Comparison of ENCODE assay signal across 8 cellular contexts in the genomic region with DNA sequence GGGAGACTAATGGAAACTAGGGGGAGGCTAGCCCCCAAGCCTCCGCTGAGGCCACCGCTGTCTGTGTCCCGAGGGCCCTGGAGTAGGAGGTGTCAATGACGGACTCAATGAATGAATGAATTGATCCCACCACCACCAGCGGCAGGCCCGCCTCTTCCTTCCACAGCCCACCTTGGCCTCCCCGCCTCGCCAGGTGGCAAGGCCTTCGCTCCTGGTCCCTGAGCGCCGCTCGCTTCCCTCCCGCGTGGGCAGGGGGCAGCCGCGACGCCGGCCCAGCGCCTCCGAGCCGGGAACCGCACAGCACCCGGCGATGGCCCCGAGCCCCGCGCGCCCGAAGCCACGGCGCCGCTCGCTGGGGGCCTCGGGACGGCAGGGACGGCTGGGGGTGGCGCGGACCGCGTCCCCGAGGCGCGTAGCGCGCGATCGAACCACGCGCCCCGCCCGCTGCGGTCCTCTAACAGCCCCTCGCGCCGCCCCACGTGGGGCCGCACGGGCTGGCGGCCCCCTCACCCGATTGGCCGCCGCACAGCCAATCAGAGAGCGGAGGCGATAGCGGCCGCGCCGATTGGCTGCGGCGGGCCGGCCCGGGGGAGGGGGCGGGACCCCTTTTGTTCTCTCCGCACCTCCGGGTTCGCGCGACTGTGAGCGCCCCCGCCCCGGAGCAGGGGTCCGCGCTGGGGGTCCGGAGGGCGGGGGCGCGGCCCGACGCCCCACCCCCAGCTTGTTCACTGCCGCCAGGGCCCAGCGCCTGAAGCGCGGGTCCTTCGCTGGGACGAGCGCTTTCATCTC. TPM values are rescaled to one million over a fixed set of nuclear protein-coding genes. Genes with fewer than 3 reads are reported as not detected.
DNase-seq lines count a peak whose midpoint lies in the region; ATAC-seq and TF ChIP-seq lines count a peak whose summit lies in the region.

No MANE protein-coding gene starts in this region.

- peak overlapping the region; percentile 70 for H3K4me3 Mint-ChIP-seq in T-helper 1 cell treated with Interleukin-12 subunit alpha and Interleukin-12 subunit beta and Interleukin-4 antibody, amounts not matched to agents 30 μg/mL and 1 μg/mL, for 36 hours

- intact Hi-C loops in sigmoid colon (cut with DNase I) = loop anchor here (5.0 kb wide), 1 partner anchor 79 kb away; no protein-coding TSS in a partner anchor

- no peak for TF ChIP-seq POLR2A in sigmoid colon (IDR thresholded peaks at IDR 0.05)

- DNase-seq in AG04449 (ENCODE audit: low read depth, low spot score) (no peak), MG63 (peak; percentile 83), astrocyte of the hippocampus (ENCODE audit: low read depth, low spot score) (peak; percentile 91), hypothalamus (lab: John Stamatoyannopoulos, UW) (peak in 49 of 51 donors; percentile 14 to 83 (median 58)), sigmoid colon (peak; percentile 82)

- peaks cover 45% of the 10 kb centered on the region for H3K27me3 Mint-ChIP-seq in T-helper 1 cell treated with Interleukin-12 subunit alpha and Interleukin-12 subunit beta and Interleukin-4 antibody, amounts not matched to agents 30 μg/mL and 1 μg/mL, for 36 hours (ENCODE audit: low read depth)

- H3K27ac Mint-ChIP-seq in T-helper 1 cell treated with Interleukin-12 subunit alpha and Interleukin-12 subunit beta and Interleukin-4 antibody, amounts not matched to agents 30 μg/mL and 1 μg/mL, for 36 hours = no peak overlapping the region

- TF ChIP-seq CTCF in AG04449 (IDR thresholded peaks at IDR 0.05; ENCODE audit: insufficient read depth, low read length, missing control alignments) (no peak), sigmoid colon (IDR thresholded peaks at IDR 0.05) (no peak)

- peak overlapping the region in 1 of 4 donors; percentile 10 for H3K27ac ChIP-seq in sigmoid colon

- POLR2A ChIA-PET in AG04449 (lab: Yijun Ruan, JAX) = interaction anchor here (0.9 kb wide), 1 partner anchor 9 kb away, joined by 3 read pairs; no protein-coding TSS in a partner anchor

- no peaks in the 10 kb centered on the region for H3K27me3 ChIP-seq in MG63
- H3K27me3 ChIP-seq in sigmoid colon = peaks cover 0 to 17% (median 6%) of the 10 kb centered on the region in 3 donors

- CTCF ChIA-PET in AG04449 (lab: Yijun Ruan, JAX) = interaction anchor here (1.0 to 8.4 kb wide), 9 partner anchors 10 to 242 kb away, joined by 3 to 188 read pairs (median 5); partner anchors contain the start of genes NDUFAF8 and TEPSIN

- H3K36me3 Mint-ChIP-seq in T-helper 1 cell treated with Interleukin-12 subunit alpha and Interleukin-12 subunit beta and Interleukin-4 antibody, amounts not matched to agents 30 μg/mL and 1 μg/mL, for 36 hours (ENCODE audit: low read depth) = no peaks in the 10 kb centered on the region

- TF ChIP-seq EP300 in sigmoid colon (IDR thresholded peaks at IDR 0.05) = no peak

- H3K36me3 ChIP-seq in MG63 (no peaks in the 10 kb centered on the region), sigmoid colon (no peaks in the 10 kb centered on the region)

- peaks cover 3% of the 10 kb centered on the region for H3K4me1 Mint-ChIP-seq in T-helper 1 cell treated with Interleukin-12 subunit alpha and Interleukin-12 subunit beta and Interleukin-4 antibody, amounts not matched to agents 30 μg/mL and 1 μg/mL, for 36 hours (ENCODE audit: low read depth)

- H3K4me3 ChIP-seq in AG04449 (ENCODE audit: low read depth, low read length) = peak overlapping the region; percentile 51
- peak overlapping the region; percentile 45 for H3K4me3 ChIP-seq in MG63
- peak overlapping the region; percentile 13 to 56 (median 42) for H3K4me3 ChIP-seq in sigmoid colon

- H3K9me3 Mint-ChIP-seq in T-helper 1 cell treated with Interleukin-12 subunit alpha and Interleukin-12 subunit beta and Interleukin-4 antibody, amounts not matched to agents 30 μg/mL and 1 μg/mL, for 36 hours = no peaks in the 10 kb centered on the region

- H3K9me3 ChIP-seq in MG63 = no peaks in the 10 kb centered on the region
- no peaks in the 10 kb centered on the region for H3K9me3 ChIP-seq in sigmoid colon

- ATAC-seq in HG03565 (IDR thresholded peaks at IDR 0.05; ENCODE audit: unreplicated experiment) (no peak), HG03280 (IDR thresholded peaks at IDR 0.05; ENCODE audit: unreplicated experiment) (no peak)

- H3K4me1 ChIP-seq in sigmoid colon = peaks cover 0 to 39% (median 32%) of the 10 kb centered on the region in 4 donors

- 5 to 13% methylated on average over 96 of the region's 96 CpGs for WGBS in sigmoid colon, 2 donors

RNA-seq across cellular contexts. Expression of gene ACTG1, which starts 31.4 kb away (rescaled TPM):
- total RNA-seq in MG63 (2014; rRNA removed; shearing (Covaris generic); ENCODE audit: low replicate concordance) = 5,061 and 6,321 TPM in 2 replicates
- 1,000 to 10,000 TPM; 1,038 to 2,003 (median 1,212) TPM for total RNA-seq in sigmoid colon
- 1,000 to 10,000 TPM; 2,538 to 4,527 (median 2,852) TPM for polyA plus RNA-seq in sigmoid colon

RNA-seq across cellular contexts. Expression of gene FSCN2, which starts 47.0 kb away (rescaled TPM):
- 0.12 TPM in 1 of 2 replicates, not detected in the other for total RNA-seq in MG63 (2014; rRNA removed; shearing (Covaris generic); ENCODE audit: low replicate concordance)
- total RNA-seq in sigmoid colon = 1 to 10 TPM in 1 of 4 donors, under 1 TPM in 2, not detected in 1; 0.33 to 1.1 (median 0.95) TPM
- polyA plus RNA-seq in sigmoid colon = 1 to 10 TPM in 1 of 3 donors, not detected in 2; 2.3 TPM
